2 cellular contexts compared by ENCODE assay signal in the genomic region with DNA sequence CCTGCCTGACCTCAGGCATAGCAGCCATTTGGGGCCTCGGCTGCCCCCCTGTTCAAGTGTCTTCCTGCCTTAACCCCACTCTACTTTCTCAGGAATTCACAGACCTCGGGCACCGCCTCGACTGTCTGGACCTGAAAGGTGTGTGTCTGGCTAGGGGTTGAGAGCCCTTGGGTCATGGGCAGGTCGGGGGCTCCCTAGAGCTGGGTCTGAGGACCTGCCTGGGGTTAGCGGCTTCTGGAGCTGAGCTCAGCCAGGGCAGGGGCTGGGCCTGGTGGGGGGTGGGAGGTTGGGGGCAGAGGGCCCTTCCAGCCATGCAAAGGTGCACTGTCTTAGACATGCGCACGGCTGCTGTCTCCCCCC.
TF ChIP-seq lines count a peak whose summit lies in the region.

No MANE protein-coding gene starts in this region.

TF ChIP-seq in GM12891, 5 proteins besides CTCF, POLR2A, EP300 and RAD21:
- no peak for TF ChIP-seq SPI1 (IDR thresholded peaks at IDR 0.05; ENCODE audit: low read depth, low read length)

TF ChIP-seq in H1, 55 proteins besides CTCF, POLR2A, EP300 and RAD21:
- TF ChIP-seq NRF1 (IDR thresholded peaks at IDR 0.05; ENCODE audit: low read depth, low read length), result no peak
